In the genomic region with DNA sequence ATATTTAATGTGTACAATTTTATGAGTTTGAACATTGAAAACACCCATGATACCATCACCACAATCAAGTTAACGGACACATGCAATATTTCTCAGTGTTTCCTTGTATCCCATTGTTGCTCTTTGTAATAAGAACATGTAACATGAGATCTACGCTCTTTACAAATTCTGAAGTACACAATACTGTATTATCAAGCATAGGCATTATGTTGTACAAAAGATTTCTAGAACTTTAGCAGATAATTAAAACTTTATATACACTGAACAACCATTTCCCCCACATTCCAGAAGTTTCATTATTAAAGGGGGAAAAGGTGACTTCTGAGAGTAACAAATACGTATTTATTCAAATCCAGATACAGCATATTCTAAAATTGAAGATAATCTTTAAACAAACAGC, we compare ENCODE assay signal across 22 cellular contexts.
"Had no signal": no experiment of that assay in that cellular context is flagged by ENCODE, and none has a peak within 500 bp of the region (broad histone marks: within the 10 kb centered on the region; RNA-seq: fewer than 3 reads in every experiment).

No MANE protein-coding gene starts in this region.

- DNase-seq: activated CD4-positive, alpha-beta T cell treated with anti-CD3 and anti-CD28 coated beads for 36 hours; activated CD8-positive, alpha-beta memory T cell treated with anti-CD3 and anti-CD28 coated beads, Interleukin-2, amount 50 U/mL, for 4 hours; activated CD8-positive, alpha-beta T cell treated with anti-CD3 and anti-CD28 coated beads for 36 hours; activated effector memory CD4-positive, alpha-beta T cell treated with Interleukin-2 at 50 U/mL for 16 hours; activated naive CD4-positive, alpha-beta T cell; aorta; caudate nucleus; KG1; NCI-H1092; NCI-H1417; NCI-H2107; NCI-H524; Peyer's patch; Right ventricle myocardium superior; SJCRH30; SK-N-SH; T-helper 1 cell; WERI-Rb-1 had no signal

- H3K9me3 Mint-ChIP-seq: activated CD8-positive, alpha-beta T cell treated with anti-CD3 and anti-CD28 coated beads for 36 hours; activated naive CD4-positive, alpha-beta T cell treated with anti-CD3 and anti-CD28 coated beads, Interleukin-2, amount 50 U/mL, for 24 hours; activated T-helper 1 cell treated with anti-CD3 and anti-CD28 coated beads, Interleukin-12 subunit alpha, Interleukin-12 subunit beta, Interleukin-2, Interleukin-4 antibody, amounts not matched to agents 30 ng/mL and 10 ng/mL and 1 ng/mL, durations not matched to agents 14 hours and 24 hours and 36 hours had no signal

- H3K4me1 Mint-ChIP-seq: activated CD4-positive, alpha-beta T cell treated with anti-CD3 and anti-CD28 coated beads for 36 hours; activated naive CD4-positive, alpha-beta T cell treated with anti-CD3 and anti-CD28 coated beads, Interleukin-2, amount 50 U/mL, for 24 hours had no signal

- H3K9ac ChIP-seq: SK-N-SH had no signal

- H3K27me3 Mint-ChIP-seq: activated CD4-positive, alpha-beta T cell treated with anti-CD3 and anti-CD28 coated beads for 36 hours; activated CD8-positive, alpha-beta T cell treated with anti-CD3 and anti-CD28 coated beads for 36 hours; activated naive CD4-positive, alpha-beta T cell treated with anti-CD3 and anti-CD28 coated beads, Interleukin-2, amount 50 U/mL, for 24 hours had no signal

- ATAC-seq: activated CD4-positive, alpha-beta T cell treated with anti-CD3 and anti-CD28 coated beads for 36 hours; activated CD8-positive, alpha-beta T cell treated with anti-CD3 and anti-CD28 coated beads for 36 hours had no signal

- H3K4me3 ChIP-seq: breast epithelium, Peyer's patch, SJCRH30 had no signal

- H3K36me3 Mint-ChIP-seq: activated naive CD4-positive, alpha-beta T cell treated with anti-CD3 and anti-CD28 coated beads, Interleukin-2, amount 50 U/mL, for 24 hours had no signal

- H3K4me2 ChIP-seq: SK-N-SH had no signal

- H3K9me3 ChIP-seq: breast epithelium, Peyer's patch, SJCRH30, SK-N-SH had no signal

- H3K36me3 ChIP-seq: breast epithelium, Peyer's patch, SJCRH30, WERI-Rb-1 had no signal

- H3K4me1 ChIP-seq: breast epithelium, Peyer's patch, SJCRH30 had no signal

- H3K27me3 ChIP-seq: breast epithelium, Peyer's patch, SJCRH30 had no signal

- H3K27ac Mint-ChIP-seq: activated CD4-positive, alpha-beta T cell treated with anti-CD3 and anti-CD28 coated beads for 36 hours; activated CD8-positive, alpha-beta T cell treated with anti-CD3 and anti-CD28 coated beads for 36 hours; activated naive CD4-positive, alpha-beta T cell treated with anti-CD3 and anti-CD28 coated beads, Interleukin-2, amount 50 U/mL, for 24 hours; activated T-helper 1 cell treated with anti-CD3 and anti-CD28 coated beads, Interleukin-12 subunit alpha, Interleukin-12 subunit beta, Interleukin-2, Interleukin-4 antibody, amounts not matched to agents 30 ng/mL and 10 ng/mL and 1 ng/mL, durations not matched to agents 14 hours and 24 hours and 36 hours had no signal

- H3K4me3 Mint-ChIP-seq: activated CD4-positive, alpha-beta T cell treated with anti-CD3 and anti-CD28 coated beads for 36 hours; activated CD8-positive, alpha-beta T cell treated with anti-CD3 and anti-CD28 coated beads for 36 hours; activated naive CD4-positive, alpha-beta T cell treated with anti-CD3 and anti-CD28 coated beads, Interleukin-2, amount 50 U/mL, for 24 hours; activated T-helper 1 cell treated with anti-CD3 and anti-CD28 coated beads, Interleukin-12 subunit alpha, Interleukin-12 subunit beta, Interleukin-2, Interleukin-4 antibody, amounts not matched to agents 30 ng/mL and 10 ng/mL and 1 ng/mL, durations not matched to agents 14 hours and 24 hours and 36 hours had no signal

- H3K27ac ChIP-seq: Peyer's patch, RWPE1, SJCRH30, WERI-Rb-1 had no signal
